Comparison of ENCODE assay signal across 1 cellular context in the genomic region with DNA sequence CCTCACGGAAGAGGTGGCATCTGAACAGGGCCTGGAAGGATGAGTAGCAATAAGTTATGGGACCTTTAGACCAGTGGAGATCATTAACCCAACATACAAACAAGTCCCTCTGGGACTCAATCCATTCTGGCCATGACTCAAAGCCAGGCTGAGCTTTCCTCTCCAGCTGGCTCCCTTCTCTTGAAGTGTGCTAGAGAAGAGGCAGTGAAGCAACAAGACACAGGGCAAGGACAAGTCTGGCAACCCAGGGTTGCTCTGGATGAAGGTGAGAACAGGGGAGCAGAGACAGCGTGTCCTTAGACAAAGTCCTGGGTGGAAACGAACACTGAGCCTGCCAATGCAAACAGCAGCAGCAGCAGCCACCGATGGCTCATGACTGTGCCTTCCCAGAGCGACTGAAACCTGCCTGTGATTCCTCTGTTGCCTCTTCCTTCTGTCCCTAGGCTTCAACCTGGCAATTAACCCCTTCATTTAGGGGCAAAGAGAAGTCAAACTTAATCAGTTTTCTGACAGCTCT.
TF ChIP-seq lines count a peak whose summit lies in the region.

No MANE protein-coding gene starts in this region.

TF ChIP-seq in HepG2, 621 proteins besides CTCF, POLR2A, EP300 and RAD21 (continued from another document):
- TF ChIP-seq HNF1B (CRISPR knock-in tag; IDR thresholded peaks at IDR 0.05), result peak; percentile 33; the same call in 1 of the 2 replicates
- 0 out of 2 replicates have a peak, but pooled peaks have one; percentile 8 for TF ChIP-seq RFXAP (CRISPR knock-in tag; IDR thresholded peaks at IDR 0.05; ENCODE audit: borderline replicate concordance)
- 0 out of 2 replicates have a peak, but pooled peaks have one; percentile 22 for TF ChIP-seq THAP11 (CRISPR knock-in tag; IDR thresholded peaks at IDR 0.05)
- no peak for TF ChIP-seq NFYC (CRISPR knock-in tag; IDR thresholded peaks at IDR 0.05)
- no peak; the same call in 1 of the 2 replicates for TF ChIP-seq NR2F6 (IDR thresholded peaks at IDR 0.05)
- peak; percentile 56; the same call in 1 of the 2 replicates for TF ChIP-seq NR2F6 (CRISPR knock-in tag; IDR thresholded peaks at IDR 0.05)
- peak; percentile 39; the same call in 1 of the 2 replicates for TF ChIP-seq MTA1 (CRISPR knock-in tag; IDR thresholded peaks at IDR 0.05; ENCODE audit: borderline replicate concordance)
- TF ChIP-seq ZNF253 (CRISPR knock-in tag; IDR thresholded peaks at IDR 0.05; ENCODE audit: borderline replicate concordance), result no peak
- no peak for TF ChIP-seq STAT6 (CRISPR knock-in tag; IDR thresholded peaks at IDR 0.05; ENCODE audit: borderline replicate concordance)
- TF ChIP-seq ZNF746 (CRISPR knock-in tag; IDR thresholded peaks at IDR 0.05), result no peak
- TF ChIP-seq KDM5B (CRISPR knock-in tag; IDR thresholded peaks at IDR 0.05; ENCODE audit: borderline replicate concordance), result no peak
- peak; percentile 65; the same call in 1 of the 2 replicates for TF ChIP-seq HDAC2 (CRISPR knock-in tag; IDR thresholded peaks at IDR 0.05)
- TF ChIP-seq, protein P1, sequence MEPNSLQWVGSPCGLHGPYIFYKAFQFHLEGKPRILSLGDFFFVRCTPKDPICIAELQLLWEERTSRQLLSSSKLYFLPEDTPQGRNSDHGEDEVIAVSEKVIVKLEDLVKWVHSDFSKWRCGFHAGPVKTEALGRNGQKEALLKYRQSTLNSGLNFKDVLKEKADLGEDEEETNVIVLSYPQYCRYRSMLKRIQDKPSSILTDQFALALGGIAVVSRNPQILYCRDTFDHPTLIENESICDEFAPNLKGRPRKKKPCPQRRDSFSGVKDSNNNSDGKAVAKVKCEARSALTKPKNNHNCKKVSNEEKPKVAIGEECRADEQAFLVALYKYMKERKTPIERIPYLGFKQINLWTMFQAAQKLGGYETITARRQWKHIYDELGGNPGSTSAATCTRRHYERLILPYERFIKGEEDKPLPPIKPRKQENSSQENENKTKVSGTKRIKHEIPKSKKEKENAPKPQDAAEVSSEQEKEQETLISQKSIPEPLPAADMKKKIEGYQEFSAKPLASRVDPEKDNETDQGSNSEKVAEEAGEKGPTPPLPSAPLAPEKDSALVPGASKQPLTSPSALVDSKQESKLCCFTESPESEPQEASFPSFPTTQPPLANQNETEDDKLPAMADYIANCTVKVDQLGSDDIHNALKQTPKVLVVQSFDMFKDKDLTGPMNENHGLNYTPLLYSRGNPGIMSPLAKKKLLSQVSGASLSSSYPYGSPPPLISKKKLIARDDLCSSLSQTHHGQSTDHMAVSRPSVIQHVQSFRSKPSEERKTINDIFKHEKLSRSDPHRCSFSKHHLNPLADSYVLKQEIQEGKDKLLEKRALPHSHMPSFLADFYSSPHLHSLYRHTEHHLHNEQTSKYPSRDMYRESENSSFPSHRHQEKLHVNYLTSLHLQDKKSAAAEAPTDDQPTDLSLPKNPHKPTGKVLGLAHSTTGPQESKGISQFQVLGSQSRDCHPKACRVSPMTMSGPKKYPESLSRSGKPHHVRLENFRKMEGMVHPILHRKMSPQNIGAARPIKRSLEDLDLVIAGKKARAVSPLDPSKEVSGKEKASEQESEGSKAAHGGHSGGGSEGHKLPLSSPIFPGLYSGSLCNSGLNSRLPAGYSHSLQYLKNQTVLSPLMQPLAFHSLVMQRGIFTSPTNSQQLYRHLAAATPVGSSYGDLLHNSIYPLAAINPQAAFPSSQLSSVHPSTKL (CRISPR knock-in tag; IDR thresholded peaks at IDR 0.05), result peak; percentile 54
- peak; percentile 47; the same call in 1 of the 2 replicates for TF ChIP-seq MYC (CRISPR knock-in tag; IDR thresholded peaks at IDR 0.05; ENCODE audit: borderline replicate concordance)
- TF ChIP-seq RNF2 (conservative IDR thresholded peaks at IDR 0.05; ENCODE audit: low read depth), result no peak
- peak; percentile 66; the same call in 1 of the 2 replicates for TF ChIP-seq HNF1A (IDR thresholded peaks at IDR 0.05; ENCODE audit: low read depth)
- TF ChIP-seq HNF1A (CRISPR knock-in tag; IDR thresholded peaks at IDR 0.05; ENCODE audit: borderline replicate concordance), result peak; percentile 74; the same call in 1 of the 2 replicates
- TF ChIP-seq BRF2 (CRISPR knock-in tag; IDR thresholded peaks at IDR 0.05), result no peak
- TF ChIP-seq, protein P2, sequence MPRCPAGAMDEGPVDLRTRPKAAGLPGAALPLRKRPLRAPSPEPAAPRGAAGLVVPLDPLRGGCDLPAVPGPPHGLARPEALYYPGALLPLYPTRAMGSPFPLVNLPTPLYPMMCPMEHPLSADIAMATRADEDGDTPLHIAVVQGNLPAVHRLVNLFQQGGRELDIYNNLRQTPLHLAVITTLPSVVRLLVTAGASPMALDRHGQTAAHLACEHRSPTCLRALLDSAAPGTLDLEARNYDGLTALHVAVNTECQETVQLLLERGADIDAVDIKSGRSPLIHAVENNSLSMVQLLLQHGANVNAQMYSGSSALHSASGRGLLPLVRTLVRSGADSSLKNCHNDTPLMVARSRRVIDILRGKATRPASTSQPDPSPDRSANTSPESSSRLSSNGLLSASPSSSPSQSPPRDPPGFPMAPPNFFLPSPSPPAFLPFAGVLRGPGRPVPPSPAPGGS (CRISPR knock-in tag; IDR thresholded peaks at IDR 0.05), result 0 out of 2 replicates have a peak, but pooled peaks have one; percentile 45
- no peak for TF ChIP-seq ZNF558 (CRISPR knock-in tag; IDR thresholded peaks at IDR 0.05; ENCODE audit: borderline replicate concordance)
- TF ChIP-seq HNF4A (CRISPR knock-in tag; IDR thresholded peaks at IDR 0.05), result peak; percentile 70
- peak; percentile 57; the same call in 1 of the 2 replicates for TF ChIP-seq KDM6A (CRISPR knock-in tag; IDR thresholded peaks at IDR 0.05; ENCODE audit: low read depth)
